8 cellular contexts compared by ENCODE assay signal in the genomic region with DNA sequence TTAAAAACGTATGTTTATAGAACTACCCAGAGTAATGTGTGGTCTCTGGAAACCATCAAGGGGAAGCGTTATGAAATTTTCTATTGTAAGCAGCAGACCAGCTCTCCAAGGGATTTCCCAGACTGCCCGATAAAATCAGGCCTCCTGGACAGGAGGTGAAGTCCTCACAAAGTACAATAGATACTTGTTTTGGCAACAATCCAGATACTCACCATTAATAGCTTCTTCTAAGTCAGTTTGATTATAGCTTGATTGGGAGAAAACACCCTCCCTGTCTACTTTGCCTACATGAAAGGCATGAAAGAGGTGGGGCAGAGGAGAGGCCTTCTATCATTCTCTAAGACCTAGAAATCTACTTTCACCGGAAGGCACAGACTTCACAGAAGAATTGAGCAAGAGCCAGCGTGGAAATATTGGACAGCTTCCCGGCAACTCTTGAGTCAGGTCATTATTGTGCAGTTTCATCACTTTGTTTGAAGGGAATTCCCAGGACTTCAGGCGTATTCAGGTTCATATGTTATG.
A peak's percentile ranks its signal among the peaks of the same experiment; 100 is the strongest.
DNase-seq lines count a peak whose midpoint lies in the region; ATAC-seq and TF ChIP-seq lines count a peak whose summit lies in the region.

No MANE protein-coding gene starts in this region.

- H3K27me3 ChIP-seq in Karpas-422 (ENCODE audit: low read length), result no peaks in the 10 kb centered on the region

- H3K9me3 Mint-ChIP-seq in CD14-positive monocyte, result no peaks in the 10 kb centered on the region
- no peaks in the 10 kb centered on the region for H3K9me3 Mint-ChIP-seq in activated T-helper 2 cell treated with anti-CD3 and anti-CD28 coated beads, Interferon-gamma antibody, Interleukin-2, Interleukin-4, amounts not matched to agents 10 μg/mL and 5 μg/mL and 100 μg/mL, durations not matched to agents 14 hours and 24 hours and 36 hours

- peaks cover 55% of the 10 kb centered on the region for H3K4me1 Mint-ChIP-seq in CD14-positive monocyte
- H3K4me1 Mint-ChIP-seq in activated T-helper 2 cell treated with anti-CD3 and anti-CD28 coated beads, Interferon-gamma antibody, Interleukin-2, Interleukin-4, amounts not matched to agents 10 μg/mL and 5 μg/mL and 100 μg/mL, durations not matched to agents 14 hours and 24 hours and 36 hours (ENCODE audit: low read depth), result peaks cover 15% of the 10 kb centered on the region

- DNase-seq in CD14-positive monocyte (ENCODE audit: low spot score) (peak; percentile 64), NCI-H446 (lab: John Stamatoyannopoulos, UW) (peak; percentile 18 to 76), epithelial cell of prostate (ENCODE audit: low read depth, low spot score) (peak; percentile 83), omental fat pad (ENCODE audit: low spot score) (peak; percentile 75), Karpas-422 (no peak), superior temporal gyrus (ENCODE audit: extremely low spot score) (no peak)
- DNase-seq in activated T-helper 2 cell treated with anti-CD3 and anti-CD28 coated beads, Interferon-gamma antibody, Interleukin-2, Interleukin-4, amounts not matched to agents 10 μg/mL and 5 μg/mL and 100 μg/mL, durations not matched to agents 14 hours and 24 hours and 36 hours (ENCODE audit: low spot score), result no peak

- peaks cover 0 to 1% of the 10 kb centered on the region in 2 donors for H3K36me3 Mint-ChIP-seq in CD14-positive monocyte
- H3K36me3 Mint-ChIP-seq in activated T-helper 2 cell treated with anti-CD3 and anti-CD28 coated beads, Interferon-gamma antibody, Interleukin-2, Interleukin-4, amounts not matched to agents 10 μg/mL and 5 μg/mL and 100 μg/mL, durations not matched to agents 14 hours and 24 hours and 36 hours (ENCODE audit: low read depth), result no peaks in the 10 kb centered on the region

- H3K36me3 ChIP-seq in Karpas-422 (ENCODE audit: insufficient read depth, low read length), result no peaks in the 10 kb centered on the region

- no peaks in the 10 kb centered on the region for H3K79me2 ChIP-seq in Karpas-422 (ENCODE audit: low read length)

- intact Hi-C loops in CD14-positive monocyte (cut with micrococcal nuclease), result loop anchor here in 1 of 2 donors (5.0 kb wide), 1 partner anchor 145 kb away; no protein-coding TSS in a partner anchor
- intact Hi-C loops in activated T-helper 2 cell treated with anti-CD3 and anti-CD28 coated beads, Interferon-gamma antibody, Interleukin-2, Interleukin-4, amounts not matched to agents 10 μg/mL and 5 μg/mL and 100 μg/mL, durations not matched to agents 14 hours and 24 hours and 36 hours (cut with micrococcal nuclease), result loop anchor here (5.0 kb wide), 1 partner anchor 60 kb away; no protein-coding TSS in a partner anchor

- ATAC-seq in omental fat pad (ENCODE audit: low FRiP score), result peak; percentile 87
- ATAC-seq in HG02981 (IDR thresholded peaks at IDR 0.05; ENCODE audit: unreplicated experiment), result no peak

- H3K4me3 Mint-ChIP-seq in CD14-positive monocyte, result peak overlapping the region in 1 of 2 donors; percentile 48
- H3K4me3 Mint-ChIP-seq in activated T-helper 2 cell treated with anti-CD3 and anti-CD28 coated beads, Interferon-gamma antibody, Interleukin-2, Interleukin-4, amounts not matched to agents 10 μg/mL and 5 μg/mL and 100 μg/mL, durations not matched to agents 14 hours and 24 hours and 36 hours (ENCODE audit: low read depth), result no peak overlapping the region

- no peak overlapping the region for H3K4me3 ChIP-seq in Karpas-422 (ENCODE audit: low read length)

- H3K4me1 ChIP-seq in Karpas-422 (ENCODE audit: low read length), result peaks cover 61% of the 10 kb centered on the region

- H3K27me3 Mint-ChIP-seq in CD14-positive monocyte (ENCODE audit: low read depth in 3 of 3), result peaks cover 0 to under 1% (median 0%) of the 10 kb centered on the region in 3 donors
- H3K27me3 Mint-ChIP-seq in activated T-helper 2 cell treated with anti-CD3 and anti-CD28 coated beads, Interferon-gamma antibody, Interleukin-2, Interleukin-4, amounts not matched to agents 10 μg/mL and 5 μg/mL and 100 μg/mL, durations not matched to agents 14 hours and 24 hours and 36 hours (ENCODE audit: low read depth), result no peaks in the 10 kb centered on the region

- no peak overlapping the region for H2AFZ ChIP-seq in Karpas-422 (ENCODE audit: low read length)

- H4K20me1 ChIP-seq in Karpas-422 (ENCODE audit: insufficient read depth, low read depth, low read length), result no peaks in the 10 kb centered on the region

- peak overlapping the region; percentile 88 to 98 (median 95) for H3K27ac Mint-ChIP-seq in CD14-positive monocyte
- H3K27ac Mint-ChIP-seq in activated T-helper 2 cell treated with anti-CD3 and anti-CD28 coated beads, Interferon-gamma antibody, Interleukin-2, Interleukin-4, amounts not matched to agents 10 μg/mL and 5 μg/mL and 100 μg/mL, durations not matched to agents 14 hours and 24 hours and 36 hours, result no peak overlapping the region

- no peak overlapping the region for H3K4me2 ChIP-seq in Karpas-422 (ENCODE audit: low read depth, low read length, poor library complexity, severe bottlenecking)

- TF ChIP-seq CTCF in CD14-positive monocyte (IDR thresholded peaks at IDR 0.05) (no peak), omental fat pad (IDR thresholded peaks at IDR 0.05) (no peak)

- H3K9me3 ChIP-seq in Karpas-422 (ENCODE audit: low read length), result no peaks in the 10 kb centered on the region

- H3K9me2 ChIP-seq in Karpas-422 (replicated peaks; ENCODE audit: insufficient read depth, low read length), result no peaks in the 10 kb centered on the region

- H3K9ac ChIP-seq in Karpas-422 (ENCODE audit: low read length), result no peak overlapping the region

- H3K27ac ChIP-seq in epithelial cell of prostate (peak overlapping the region; percentile 54), Karpas-422 (ENCODE audit: low read length) (no peak overlapping the region)

Comparison
In these comparisons a context has a peak if more than half of its experiments do, and no peak if none do; other contexts are left out.
1. DNase-seq: peak in CD14-positive monocyte (single experiment), NCI-H446 (2 of 2), epithelial cell of prostate (single experiment) and omental fat pad (single experiment); none in activated T-helper 2 cell treated with anti-CD3 and anti-CD28 coated beads, Interferon-gamma antibody, Interleukin-2, Interleukin-4, amounts not matched to agents 10 μg/mL and 5 μg/mL and 100 μg/mL, durations not matched to agents 14 hours and 24 hours and 36 hours (single experiment), Karpas-422 (single experiment) and superior temporal gyrus (single experiment).